ENCODE assay signal across 19 cellular contexts in the genomic region with DNA sequence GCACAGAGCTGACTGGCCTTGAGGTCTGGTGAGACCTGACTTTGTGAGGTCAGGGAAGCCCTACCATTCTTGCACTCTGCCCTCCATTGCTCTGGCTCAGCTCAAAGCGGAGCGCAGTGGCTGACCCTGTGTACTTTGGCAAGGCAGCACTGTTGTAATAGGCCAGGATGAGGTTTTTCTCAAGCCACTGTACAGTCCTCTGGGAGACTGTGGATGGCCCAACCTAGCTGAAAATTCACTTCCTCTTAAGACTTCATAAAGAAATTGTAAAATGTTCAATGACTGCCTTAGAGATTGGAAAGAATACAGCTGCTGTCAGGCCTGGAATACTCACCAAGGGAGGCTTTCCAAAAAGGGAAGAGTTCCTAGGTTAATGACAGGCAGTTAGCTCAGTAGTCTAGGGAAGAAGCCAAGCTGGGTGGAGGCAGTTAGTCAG.
DNase-seq lines count a peak whose midpoint lies in the region; ATAC-seq and TF ChIP-seq lines count a peak whose summit lies in the region.
"Had no signal": no experiment of that assay in that cellular context is flagged by ENCODE, and none has a peak within 500 bp of the region (broad histone marks: within the 10 kb centered on the region; RNA-seq: fewer than 3 reads in every experiment).

No MANE protein-coding gene starts in this region.

- intact Hi-C loops in heart right ventricle (cut with DNase I), result no loop called here
- intact Hi-C loops in transverse colon (cut with DNase I; ENCODE audit: low total_unique reads), result no loop called here

- ATAC-seq in WTC11, result no peak
- peak; percentile 61 to 93 (median 74) for ATAC-seq in heart right ventricle
- ATAC-seq: activated T-cell treated with anti-CD3 and anti-CD28 coated beads, Interleukin-2, amount 50 U/mL, for 4 hours; PC-3 had no signal

- H3K27ac Mint-ChIP-seq in WTC11, result peak overlapping the region; percentile 80; the same call in 1 of the 2 replicates
- no peak overlapping the region for H3K27ac Mint-ChIP-seq in neural progenitor cell
- H3K27ac Mint-ChIP-seq in immature natural killer cell, result no peak overlapping the region

- H3K79me2 ChIP-seq in neural progenitor cell (ENCODE audit: low read depth) (no peaks in the 10 kb centered on the region), Karpas-422 (ENCODE audit: low read length) (no peaks in the 10 kb centered on the region)

- no peak for TF ChIP-seq CTCF in WTC11 (IDR thresholded peaks at IDR 0.05)
- TF ChIP-seq CTCF in heart right ventricle (IDR thresholded peaks at IDR 0.05), result no peak
- no peak for TF ChIP-seq CTCF in neural progenitor cell (IDR thresholded peaks at IDR 0.05)
- TF ChIP-seq CTCF in transverse colon (IDR thresholded peaks at IDR 0.05), result no peak

- H3K4me3 ChIP-seq in heart right ventricle, result no peak overlapping the region
- no peak overlapping the region for H3K4me3 ChIP-seq in neural progenitor cell
- H3K4me3 ChIP-seq in transverse colon, result no peak overlapping the region
- no peak overlapping the region for H3K4me3 ChIP-seq in Karpas-422 (ENCODE audit: low read length)

- no peaks in the 10 kb centered on the region for H3K9me2 ChIP-seq in Karpas-422 (replicated peaks; ENCODE audit: insufficient read depth, low read length)

- in situ Hi-C loops in transverse colon (cut with MboI; ENCODE audit: low pct_ligation_motif_present in 1 of 4, low pct_unique_long_range_greater_than_20kb in 1 of 4, low sequenced_read_pairs in 3 of 4), result no loop called here

- peak overlapping the region; percentile 55 for H2AFZ ChIP-seq in neural progenitor cell (replicated peaks)
- no peak overlapping the region for H2AFZ ChIP-seq in Karpas-422 (ENCODE audit: low read length)

- H3K27me3 ChIP-seq in heart right ventricle (peaks cover 0 to 27% (median 0%) of the 10 kb centered on the region in 7 donors), neural progenitor cell (no peaks in the 10 kb centered on the region), transverse colon (no peaks in the 10 kb centered on the region), Karpas-422 (ENCODE audit: low read length) (no peaks in the 10 kb centered on the region)

- no peak overlapping the region for H3K4me3 Mint-ChIP-seq in WTC11
- H3K4me3 Mint-ChIP-seq in neural progenitor cell, result peak overlapping the region; percentile 63
- H3K4me3 Mint-ChIP-seq in immature natural killer cell, result no peak overlapping the region
- H3K4me3 Mint-ChIP-seq: activated T-cell treated with anti-CD3 and anti-CD28 coated beads, Interleukin-2, amount 50 U/mL, for 4 hours had no signal

- 37 to 58% methylated on average over 2 of the region's 2 CpGs for WGBS in heart right ventricle, 2 donors
- 92% methylated on average over 2 of the region's 2 CpGs; no CpG with 5 or more reads in 1 of the 2 donors for WGBS in transverse colon (ENCODE audit: low coverage in 1 of 2), 2 donors

- no peak overlapping the region for H3K27ac ChIP-seq in heart right ventricle
- no peak overlapping the region for H3K27ac ChIP-seq in neural progenitor cell
- no peak overlapping the region for H3K27ac ChIP-seq in transverse colon
- H3K27ac ChIP-seq in Karpas-422 (ENCODE audit: low read length), result no peak overlapping the region

- H3K36me3 Mint-ChIP-seq in WTC11 (no peaks in the 10 kb centered on the region), neural progenitor cell (no peaks in the 10 kb centered on the region), immature natural killer cell (no peaks in the 10 kb centered on the region)

- no peaks in the 10 kb centered on the region for H3F3A ChIP-seq in neural progenitor cell (ENCODE audit: low read depth)

- H3K9ac ChIP-seq in neural progenitor cell (no peak overlapping the region), Karpas-422 (ENCODE audit: low read length) (no peak overlapping the region)

- CTCF ChIA-PET in WTC11 (lab: Charles Lee), result no interaction called here

- POLR2A ChIA-PET in WTC11 (lab: Charles Lee), result no interaction called here

- H3K4me1 ChIP-seq in heart right ventricle, result peaks cover 0 to 5% (median 0%) of the 10 kb centered on the region in 9 donors
- H3K4me1 ChIP-seq in neural progenitor cell, result no peaks in the 10 kb centered on the region
- no peaks in the 10 kb centered on the region for H3K4me1 ChIP-seq in transverse colon
- H3K4me1 ChIP-seq in Karpas-422 (ENCODE audit: low read length), result no peaks in the 10 kb centered on the region

- H3K9me3 Mint-ChIP-seq in WTC11 (no peaks in the 10 kb centered on the region), neural progenitor cell (no peaks in the 10 kb centered on the region), immature natural killer cell (no peaks in the 10 kb centered on the region)
- H3K9me3 Mint-ChIP-seq: activated T-cell treated with anti-CD3 and anti-CD28 coated beads, Interleukin-2, amount 50 U/mL, for 4 hours had no signal

- H3K9me3 ChIP-seq in heart right ventricle (no peaks in the 10 kb centered on the region), neural progenitor cell (ENCODE audit: low read depth) (no peaks in the 10 kb centered on the region), transverse colon (no peaks in the 10 kb centered on the region), Karpas-422 (ENCODE audit: low read length) (no peaks in the 10 kb centered on the region)

- H3K4me1 Mint-ChIP-seq in WTC11 (no peaks in the 10 kb centered on the region), neural progenitor cell (peaks cover 13% of the 10 kb centered on the region), immature natural killer cell (no peaks in the 10 kb centered on the region)

- H3K4me2 ChIP-seq in neural progenitor cell (no peak overlapping the region), Karpas-422 (ENCODE audit: low read depth, low read length, poor library complexity, severe bottlenecking) (no peak overlapping the region)

- no peak for TF ChIP-seq POLR2A in transverse colon (IDR thresholded peaks at IDR 0.05)

- H4K20me1 ChIP-seq in neural progenitor cell (ENCODE audit: low read depth) (no peaks in the 10 kb centered on the region), Karpas-422 (ENCODE audit: insufficient read depth, low read depth, low read length) (no peaks in the 10 kb centered on the region)

- H3K27me3 Mint-ChIP-seq in WTC11 (ENCODE audit: low read depth) (no peaks in the 10 kb centered on the region), neural progenitor cell (ENCODE audit: insufficient read depth, low read depth) (peaks cover 3% of the 10 kb centered on the region), immature natural killer cell (ENCODE audit: low read depth in 3 of 3) (peaks cover 2% of the 10 kb centered on the region in 3 donors)

- DNase-seq in ELF-1 (ENCODE audit: low read depth, low spot score) (peak; percentile 23), WTC11 (ENCODE audit: low spot score) (no peak), heart right ventricle (peak; percentile 10 to 12), neural progenitor cell (ENCODE audit: low spot score) (no peak), immature natural killer cell (no peak), transverse colon (no peak), Karpas-422 (no peak)
- DNase-seq in effector CD8-positive, alpha-beta T cell (lab: John Stamatoyannopoulos, UW), result no peak
- DNase-seq: activated CD4-positive, alpha-beta T cell treated with anti-CD3 and anti-CD28 coated beads for 1 hour; activated T-cell treated with anti-CD3 and anti-CD28 coated beads, Interleukin-2, amount 50 U/mL, for 4 hours; HCEC 1CT; hypothalamus; NCI-H1048; NCI-H345; PC-3; posterior cingulate gyrus; stimulated activated CD4-positive, alpha-beta T cell treated with anti-CD3 and anti-CD28 coated beads, Interleukin-1b, Interleukin-23, amount 100 ng/mL, for 48 hours; stimulated activated CD8-positive, alpha-beta memory T cell treated with anti-CD3 and anti-CD28 coated beads, Interleukin-4, amount 100 ng/mL, for 48 hours; SW 1271 had no signal

- no peak for TF ChIP-seq EP300 in transverse colon (IDR thresholded peaks at IDR 0.05; ENCODE audit: low read depth)

- H3K36me3 ChIP-seq in heart right ventricle, result no peaks in the 10 kb centered on the region
- H3K36me3 ChIP-seq in neural progenitor cell, result no peaks in the 10 kb centered on the region
- H3K36me3 ChIP-seq in transverse colon, result no peaks in the 10 kb centered on the region
- H3K36me3 ChIP-seq in Karpas-422 (ENCODE audit: insufficient read depth, low read length), result no peaks in the 10 kb centered on the region

TF ChIP-seq in WTC11, 78 proteins besides CTCF, POLR2A, EP300 and RAD21 (continues in another document):
- TF ChIP-seq ZNF121 (CRISPR knock-in tag; IDR thresholded peaks at IDR 0.05) (no peak), FOXJ3 (CRISPR knock-in tag; IDR thresholded peaks at IDR 0.05; ENCODE audit: borderline replicate concordance) (no peak), ZNF532 (CRISPR knock-in tag; IDR thresholded peaks at IDR 0.05; ENCODE audit: borderline replicate concordance) (no peak), FOXP1 (CRISPR knock-in tag; IDR thresholded peaks at IDR 0.05; ENCODE audit: borderline replicate concordance) (no peak), ZNF317 (CRISPR knock-in tag; IDR thresholded peaks at IDR 0.05; ENCODE audit: borderline replicate concordance, low read depth) (no peak), GTF2I (CRISPR knock-in tag; conservative IDR thresholded peaks at IDR 0.05) (no peak)

Comparison
In these comparisons a context has a peak if more than half of its experiments do, and no peak if none do; other contexts are left out.
1. DNase-seq: peak in ELF-1 (single experiment) and heart right ventricle (2 of 2); none in WTC11 (single experiment), neural progenitor cell (single experiment), effector CD8-positive, alpha-beta T cell (single experiment), immature natural killer cell (0 of 3), transverse colon (single experiment) and Karpas-422 (single experiment).